In the genomic region with DNA sequence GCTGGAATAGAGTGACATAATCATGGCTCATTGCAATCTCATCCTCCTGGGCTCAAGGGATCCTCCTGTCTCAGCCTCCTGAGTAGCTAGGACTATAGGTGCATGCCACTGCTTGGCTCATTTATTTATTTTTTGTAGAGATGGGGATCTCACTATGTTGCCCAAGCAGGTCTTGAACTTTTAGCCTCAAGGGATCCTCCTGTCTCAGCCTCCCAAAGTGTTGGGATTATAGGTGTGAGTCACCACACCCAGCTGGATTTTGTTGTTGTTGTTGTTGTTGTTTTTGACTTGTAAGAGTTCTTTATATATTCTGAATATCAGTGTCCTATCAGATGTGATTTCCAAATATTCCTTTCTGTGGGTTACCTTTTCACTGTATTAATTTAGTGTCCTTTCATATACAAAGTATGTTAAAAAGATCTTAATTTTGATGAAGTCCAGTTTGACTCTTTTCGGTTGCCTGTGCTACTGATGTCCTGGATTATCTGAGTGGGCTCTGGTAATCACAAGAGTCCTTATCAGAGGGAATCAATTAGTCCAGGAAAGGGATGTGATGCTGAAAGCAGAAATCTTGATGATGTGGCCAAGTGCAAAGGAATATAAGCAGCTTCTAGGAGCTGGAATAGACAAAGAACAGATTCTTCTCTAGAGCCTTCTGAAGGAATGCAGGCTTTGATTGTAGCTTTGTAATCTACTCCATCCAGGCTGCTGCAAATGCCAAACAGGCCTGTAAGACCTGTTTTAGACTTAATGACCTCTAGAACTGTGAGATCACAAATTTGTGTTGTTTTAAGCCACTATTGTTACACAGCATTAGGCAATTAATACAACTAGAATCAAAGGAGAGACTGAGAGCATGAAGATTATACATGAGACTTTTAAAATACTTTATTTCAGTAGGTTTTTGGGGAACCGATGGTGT, we compare ENCODE assay signal across 23 cellular contexts. TPM values are rescaled to one million over a fixed set of nuclear protein-coding genes. Genes with fewer than 3 reads are reported as not detected.
A peak's percentile ranks its signal among the peaks of the same experiment; 100 is the strongest.
DNase-seq lines count a peak whose midpoint lies in the region; ATAC-seq, FAIRE-seq and TF ChIP-seq lines count a peak whose summit lies in the region.
"Had no signal": no experiment of that assay in that cellular context is flagged by ENCODE, and none has a peak within 500 bp of the region (broad histone marks: within the 10 kb centered on the region; RNA-seq: fewer than 3 reads in every experiment).

No MANE protein-coding gene starts in this region.

- DNase-seq in CD4-positive, CD25-positive, alpha-beta regulatory T cell = no peak
- DNase-seq in ELF-1 (ENCODE audit: low read depth, low spot score) (peak; percentile 39), K562 (ENCODE audit: extremely low read depth in 1 of 4, low spot score in 3 of 4) (no peak), islet precursor cell (peak; percentile 79), GDM1 (lab: John Stamatoyannopoulos, UW) (no peak), NCI-H2196 (lab: John Stamatoyannopoulos, UW; ENCODE audit: unreplicated experiment) (no peak), NCI-H1694 (lab: John Stamatoyannopoulos, UW) (no peak)
- DNase-seq: activated naive CD4-positive, alpha-beta T cell treated with anti-CD3 and anti-CD28 coated beads, Interleukin-2, amount 50 U/mL, for 16 hours; aorta; central memory CD4-positive, alpha-beta T cell; mesenchymal stem cell; MG63; NCI-H1417 treated with DMSO at 0.1 percent for 48 hours; NCI-H526; occipital lobe; retina; spleen; stimulated activated CD4-positive, alpha-beta T cell treated with anti-CD3 and anti-CD28 coated beads, Interleukin-2, amount 100 ng/mL, for 48 hours; T-helper 17 cell had no signal

- H2AFZ ChIP-seq in K562 (ENCODE audit: low read depth, low read length) = no peak overlapping the region

- H3K36me3 Mint-ChIP-seq in CD4-positive, CD25-positive, alpha-beta regulatory T cell = peaks cover 34% of the 10 kb centered on the region

- no peak for TF ChIP-seq RAD21 in K562 (CRISPR knock-in tag; conservative IDR thresholded peaks at IDR 0.05 in 1 of 2, IDR thresholded peaks at IDR 0.05 in 1 of 2)

- in situ Hi-C loops in K562 (cut with MboI) = no loop called here

- H3K4me1 ChIP-seq in CD4-positive, CD25-positive, alpha-beta regulatory T cell (ENCODE audit: control insufficient read depth, insufficient read depth, low read length, poor library complexity, severe bottlenecking) = peaks cover 33% of the 10 kb centered on the region
- H3K4me1 ChIP-seq in K562 (replicated peaks in 1 of 2; ENCODE audit: control insufficient read depth in 2 of 2, insufficient read depth in 2 of 2, low read length in 2 of 2) = peaks cover 2 to 6% of the 10 kb centered on the region in 2 experiments; a peak in 3 of 5 replicates

- intact Hi-C loops in K562 (cut with micrococcal nuclease) = no loop called here

- no peak for ATAC-seq in CD4-positive, CD25-positive, alpha-beta regulatory T cell (ENCODE audit: low read depth in 2 of 2)
- ATAC-seq in K562 (no peak), HG03442 (IDR thresholded peaks at IDR 0.05; ENCODE audit: unreplicated experiment) (no peak)
- ATAC-seq: foreskin keratinocyte; stimulated activated memory B cell treated with anti-CD40 and anti-IgM and Interleukin-4, amounts not matched to agents 10 μg/mL and 1 μg/mL and 100 μg/mL, for 72 hours; T-helper 17 cell had no signal

- peak overlapping the region in 2 of 3 donors; percentile 1 to 16 for H3K27ac Mint-ChIP-seq in CD4-positive, CD25-positive, alpha-beta regulatory T cell
- H3K27ac Mint-ChIP-seq: stimulated activated memory B cell treated with anti-CD40 and anti-IgM and Interleukin-4, amounts not matched to agents 10 μg/mL and 1 μg/mL and 100 μg/mL, for 72 hours; T-helper 17 cell had no signal

- TF ChIP-seq EP300 in K562 (IDR thresholded peaks at IDR 0.05; ENCODE audit: low read length) = no peak

- no peak for FAIRE-seq in K562 (lab: Jason Lieb, UNC)

- CTCF ChIA-PET in K562 (lab: Yijun Ruan, JAX; ENCODE audit: low intra/inter-chr PET ratio) = no interaction called here

- POLR2A ChIA-PET in K562 (lab: Yijun Ruan, JAX) = no interaction called here

- H3K27me3 ChIP-seq in CD4-positive, CD25-positive, alpha-beta regulatory T cell (ENCODE audit: control insufficient read depth, insufficient read depth, low read length) = no peaks in the 10 kb centered on the region
- H3K27me3 ChIP-seq in K562 (ENCODE audit: control insufficient read depth in 2 of 2, insufficient read depth in 2 of 2, low read length in 2 of 2) = no peaks in the 10 kb centered on the region
- H3K27me3 ChIP-seq: foreskin keratinocyte, MG63, SJSA1, spleen had no signal

- H3K36me3 ChIP-seq in CD4-positive, CD25-positive, alpha-beta regulatory T cell (ENCODE audit: control insufficient read depth, insufficient read depth, low read length) = peaks cover 4% of the 10 kb centered on the region
- H3K36me3 ChIP-seq in K562 (ENCODE audit: control insufficient read depth, insufficient read depth, low read length) = no peaks in the 10 kb centered on the region; the same call in 2 of the 3 replicates

- H3K4me3 ChIP-seq in CD4-positive, CD25-positive, alpha-beta regulatory T cell (ENCODE audit: low read depth, low read length) = peak overlapping the region; percentile 2
- H3K4me3 ChIP-seq in K562 = no peak overlapping the region
- H3K4me3 ChIP-seq: MG63, SJSA1, spleen had no signal

- H3K79me2 ChIP-seq in K562 (ENCODE audit: control insufficient read depth, insufficient read depth, low read length) = peaks cover 79% of the 10 kb centered on the region

- no peak for TF ChIP-seq POLR2A in K562 (conservative IDR thresholded peaks at IDR 0.05)

- TF ChIP-seq CTCF in K562 (IDR thresholded peaks at IDR 0.05 in 2 of 3, conservative IDR thresholded peaks at IDR 0.05 in 1 of 3; ENCODE audit: insufficient read depth in 2 of 3, low read depth in 1 of 3, low read length in 3 of 3) = no peak

- H3K27me3 Mint-ChIP-seq in CD4-positive, CD25-positive, alpha-beta regulatory T cell = no peaks in the 10 kb centered on the region
- H3K27me3 Mint-ChIP-seq: stimulated activated memory B cell treated with anti-CD40 and anti-IgM and Interleukin-4, amounts not matched to agents 10 μg/mL and 1 μg/mL and 100 μg/mL, for 72 hours; T-helper 17 cell had no signal

- H3K9me3 ChIP-seq in CD4-positive, CD25-positive, alpha-beta regulatory T cell (ENCODE audit: control insufficient read depth in 2 of 2, low read length in 2 of 2) = peaks cover 4 to 6% of the 10 kb centered on the region in 2 experiments
- H3K9me3 ChIP-seq in K562 (replicated peaks; ENCODE audit: control insufficient read depth, insufficient read depth, low read depth, low read length) = no peaks in the 10 kb centered on the region

- no peak overlapping the region for H3K27ac ChIP-seq in CD4-positive, CD25-positive, alpha-beta regulatory T cell (ENCODE audit: insufficient read depth, low read length, poor library complexity, severe bottlenecking)
- H3K27ac ChIP-seq in K562 (ENCODE audit: extremely low read depth, low read depth, low read length) = no peak overlapping the region
- H3K27ac ChIP-seq: foreskin keratinocyte had no signal

- H4K20me1 ChIP-seq in K562 (replicated peaks; ENCODE audit: control insufficient read depth, insufficient read depth, low read length) = peaks cover 21% of the 10 kb centered on the region; the same call in 1 of the 2 replicates

- WGBS in K562 (ENCODE audit: insufficient coverage, low coverage, missing lambda C conversion rate) = 21% methylated on average over 2 of the region's 2 CpGs

- H3K9me1 ChIP-seq in K562 (ENCODE audit: control insufficient read depth, insufficient read depth, low read length) = no peaks in the 10 kb centered on the region

- H3K4me1 Mint-ChIP-seq in CD4-positive, CD25-positive, alpha-beta regulatory T cell = peaks cover 42 to 84% (median 56%) of the 10 kb centered on the region in 4 donors

- BruUV-seq in K562 (replicated peaks; lab: Mats Ljungman, UMichigan) = no TSS peak

- no peak overlapping the region for H3K4me2 ChIP-seq in K562 (ENCODE audit: insufficient read depth, low read length)

- H3K4me3 Mint-ChIP-seq in CD4-positive, CD25-positive, alpha-beta regulatory T cell = peak overlapping the region in 1 of 4 donors; percentile 11
- H3K4me3 Mint-ChIP-seq: stimulated activated memory B cell treated with anti-CD40 and anti-IgM and Interleukin-4, amounts not matched to agents 10 μg/mL and 1 μg/mL and 100 μg/mL, for 72 hours; T-helper 17 cell had no signal

- H3K9ac ChIP-seq in K562 (ENCODE audit: insufficient read depth in 1 of 2, low read depth in 2 of 2, low read length in 2 of 2) = no peak overlapping the region

- peaks cover 1 to 7% (median 4%) of the 10 kb centered on the region in 7 donors for H3K9me3 Mint-ChIP-seq in CD4-positive, CD25-positive, alpha-beta regulatory T cell

TF ChIP-seq in K562, 482 proteins besides CTCF, POLR2A, EP300 and RAD21:
- TF ChIP-seq ARNT (IDR thresholded peaks at IDR 0.05) (no peak), KDM5B (IDR thresholded peaks at IDR 0.05; ENCODE audit: insufficient replicate concordance, low read depth, low read length) (no peak), CBFA2T3 (IDR thresholded peaks at IDR 0.05) (peak; percentile 29; the same call in 1 of the 2 replicates), ELF1 (tag; IDR thresholded peaks at IDR 0.05) (no peak), RFX5 (IDR thresholded peaks at IDR 0.05; ENCODE audit: low read depth, low read length) (no peak)

RNA-seq across cellular contexts. Expression of gene NCK1, which starts 30.2 kb away (rescaled TPM):
- total RNA-seq in CD4-positive, CD25-positive, alpha-beta regulatory T cell = 64.9 TPM
- polyA plus RNA-seq in CD4-positive, CD25-positive, alpha-beta regulatory T cell = 10 to 100 TPM; 48.7 to 63.5 (median 53.8) TPM
- total RNA-seq in K562 (2011; cell fraction: chromatin; rRNA removed; ENCODE audit: low replicate concordance) = 18.7 and 56.8 TPM in 2 replicates
- total RNA-seq in K562 (2011; cell fraction: nucleolus; rRNA removed) = 11.3 and 15.9 TPM in 2 replicates
- 30.7 and 64.5 TPM in 2 replicates for total RNA-seq in K562 (2011; cell fraction: nucleoplasm; rRNA removed)
- total RNA-seq in K562 (2014; rRNA removed) = 14.9 and 23.2 TPM in 2 replicates
- 24.4 and 25.0 TPM in 2 replicates for total RNA-seq in K562 (2014; rRNA removed; fragmentation: Illumina TruSeq; extraction: Trizol)
- 23.2 and 27.1 TPM in 2 replicates for total RNA-seq in K562 (2015; rRNA removed; fragmentation: Illumina TruSeq; extraction: Trizol)
- total RNA-seq in K562 (2021) = 22.6 and 23.2 TPM in 2 replicates
- 22.9 and 30.5 TPM in 2 replicates for polyA plus RNA-seq in K562 (2011; rRNA removed)
- polyA plus RNA-seq in K562 (2011; cell fraction: cytosol; rRNA removed) = 4.0 and 8.7 TPM in 2 replicates
- polyA plus RNA-seq in K562 (2011; cell fraction: nucleus; rRNA removed) = 6.3 and 11.6 TPM in 2 replicates
- polyA plus RNA-seq in K562 (2012) = 17.4 and 19.4 TPM in 2 replicates
- polyA plus RNA-seq in K562 (2014; fragmentation: Illumina TruSeq; extraction: Trizol) = 26.4 and 30.0 TPM in 2 replicates
- 10 to 100 TPM; 17.3 to 24.4 TPM for polyA plus RNA-seq in K562 (2014; fragmentation: Nextera tagmentation; extraction: Ambion mirVana)
- polyA plus RNA-seq in K562 (2014; rRNA removed) = 22.2 and 25.7 TPM in 2 replicates
- 46.4 and 62.6 TPM in 2 replicates for polyA minus RNA-seq in K562 (2011; rRNA and poly(A)+ RNA removed)
- 13.9 and 16.8 TPM in 2 replicates for polyA minus RNA-seq in K562 (2011; cell fraction: cytosol; rRNA and poly(A)+ RNA removed)
- polyA minus RNA-seq in K562 (2011; cell fraction: nucleus; rRNA and poly(A)+ RNA removed) = 18.2 and 29.5 TPM in 2 replicates

Comparison
In these comparisons a context has a peak if more than half of its experiments do, and no peak if none do; other contexts are left out.
1. DNase-seq: peak in ELF-1 (single experiment) and islet precursor cell (single experiment); none in CD4-positive, CD25-positive, alpha-beta regulatory T cell (0 of 3), K562 (0 of 4), GDM1 (single experiment), NCI-H2196 (single experiment) and NCI-H1694 (single experiment).